ENCODE assay signal across 17 cellular contexts in genomic region chr9:116549786-116550660, GRCh38.
DNase-seq lines count a peak whose midpoint lies in the region; ATAC-seq, FAIRE-seq and TF ChIP-seq lines count a peak whose summit lies in the region.
"Had no signal": no experiment of that assay in that cellular context is flagged by ENCODE, and none has a peak within 500 bp of the region (broad histone marks: within the 10 kb centered on the region; RNA-seq: fewer than 3 reads in every experiment).

No MANE protein-coding gene starts in this region.

- intact Hi-C loops in GM12878 (cut with micrococcal nuclease; ENCODE audit: unreplicated experiment), result loop anchor here (10.0 kb wide), 1 partner anchor 285 kb away; no protein-coding TSS in a partner anchor

- no peaks in the 10 kb centered on the region for H3K36me3 ChIP-seq in GM12878 (ENCODE audit: control insufficient read depth in 2 of 2, insufficient read depth in 2 of 2, low read length in 1 of 2)
- no peaks in the 10 kb centered on the region for H3K36me3 ChIP-seq in small intestine (ENCODE audit: control insufficient read depth in 2 of 2, insufficient read depth in 2 of 2, low read length in 2 of 2)

- POLR2A ChIA-PET in GM12878 (lab: Charles Lee), result no interaction called here

- TF ChIP-seq CTCF in GM12878 (IDR thresholded peaks at IDR 0.05 in 2 of 3, conservative IDR thresholded peaks at IDR 0.05 in 1 of 3; ENCODE audit: control insufficient read depth in 2 of 3, extremely low read depth in 1 of 3, insufficient read depth in 1 of 3, low read depth in 3 of 3, low read length in 3 of 3) (no peak), neural crest cell (conservative IDR thresholded peaks at IDR 0.05) (no peak), coronary artery (IDR thresholded peaks at IDR 0.05) (no peak)

- no TSS peak for BruUV-seq in GM12878 (replicated peaks; lab: Mats Ljungman, UMichigan)

- no peaks in the 10 kb centered on the region for H4K20me1 ChIP-seq in GM12878 (ENCODE audit: control insufficient read depth, insufficient read depth)

- CTCF ChIA-PET in GM12878 (lab: Yijun Ruan, JAX), result no interaction called here

- no peaks in the 10 kb centered on the region for H3K79me2 ChIP-seq in GM12878 (ENCODE audit: control insufficient read depth, insufficient read depth, low read length)

- H3K4me1 ChIP-seq in GM12878 (ENCODE audit: control insufficient read depth, insufficient read depth, low read length) (peaks cover 4% of the 10 kb centered on the region; the same call in 1 of the 2 replicates), small intestine (ENCODE audit: control insufficient read depth in 2 of 2, insufficient read depth in 1 of 2, low read depth in 1 of 2, low read length in 1 of 2) (peaks cover 0 to 2% of the 10 kb centered on the region in 2 donors)

- FAIRE-seq in GM12878 (lab: Jason Lieb, UNC) (peak; percentile 41), small intestine (lab: Jason Lieb, UNC) (no peak)
- FAIRE-seq: endometrium, G401.6 had no signal

- in situ Hi-C loops in GM12878 (cut with MboI), result no loop called here

- no peak for TF ChIP-seq EP300 in GM12878 (IDR thresholded peaks at IDR 0.05; ENCODE audit: borderline replicate concordance in 1 of 2, control insufficient read depth in 1 of 2, low read depth in 2 of 2, low read length in 2 of 2)

- peak; percentile 28 for DNase-seq in Daoy (ENCODE audit: low read depth)
- peak; percentile 46 for DNase-seq in Jurkat, Clone E6-1 (ENCODE audit: low read depth, low spot score)
- DNase-seq in GM12878 (ENCODE audit: low read depth, low spot score), result no peak
- DNase-seq in neural crest cell (ENCODE audit: low read depth, low spot score), result no peak
- no peak for DNase-seq in activated gamma-delta T cell treated with Interleukin-2 at 50 U/mL for 16 hours
- DNase-seq in small intestine, result no peak
- no peak for DNase-seq in stimulated activated naive CD4-positive, alpha-beta T cell (lab: John Stamatoyannopoulos, UW)
- DNase-seq in coronary artery (ENCODE audit: low spot score), result no peak
- DNase-seq: activated naive CD8-positive, alpha-beta T cell treated with anti-CD3 and anti-CD28 coated beads, Interleukin-2, amount 10 ng/mL, durations not matched to agents 7 days and 5 days; activated T-cell treated with anti-CD3 and anti-CD28 coated beads, Interleukin-2, amount 50 U/mL, for 72 hours; KG1; NCI-H146; NCI-H510A had no signal

- no peak overlapping the region for H2AFZ ChIP-seq in GM12878 (ENCODE audit: control insufficient read depth, low read depth, low read length)

- no peak overlapping the region for H3K4me3 Mint-ChIP-seq in neural crest cell
- H3K4me3 Mint-ChIP-seq: activated CD4-positive, alpha-beta memory T cell treated with anti-CD3 and anti-CD28 coated beads for 36 hours; activated naive CD8-positive, alpha-beta T cell treated with anti-CD3 and anti-CD28 coated beads, Interleukin-2, amount 10 ng/mL, durations not matched to agents 7 days and 5 days; activated T-cell treated with anti-CD3 and anti-CD28 coated beads, Interleukin-2, amount 50 U/mL, for 72 hours had no signal

- no peaks in the 10 kb centered on the region for H3K4me1 Mint-ChIP-seq in neural crest cell

- H3K27ac ChIP-seq in GM12878 (ENCODE audit: control insufficient read depth, insufficient read depth) (no peak overlapping the region), small intestine (ENCODE audit: low read depth in 1 of 2, low read length in 1 of 2) (no peak overlapping the region), coronary artery (peak overlapping the region in 1 of 2 donors; percentile 27)
- H3K27ac ChIP-seq: SK-N-MC had no signal

- no peaks in the 10 kb centered on the region for H3K27me3 Mint-ChIP-seq in neural crest cell (ENCODE audit: low read depth)
- H3K27me3 Mint-ChIP-seq: activated CD4-positive, alpha-beta memory T cell treated with anti-CD3 and anti-CD28 coated beads for 36 hours; activated naive CD8-positive, alpha-beta T cell treated with anti-CD3 and anti-CD28 coated beads, Interleukin-2, amount 10 ng/mL, durations not matched to agents 7 days and 5 days had no signal

- no peak for TF ChIP-seq RAD21 in GM12878 (IDR thresholded peaks at IDR 0.05; ENCODE audit: insufficient read depth, low read depth, low read length)

- no peak overlapping the region for H3K4me2 ChIP-seq in GM12878 (ENCODE audit: control insufficient read depth, insufficient read depth)

- H3K27me3 ChIP-seq in GM12878 (replicated peaks in 1 of 2; ENCODE audit: control insufficient read depth in 2 of 2, insufficient read depth in 2 of 2, low read length in 1 of 2) (no peaks in the 10 kb centered on the region), small intestine (ENCODE audit: control insufficient read depth in 2 of 2, insufficient read depth in 2 of 2, low read length in 2 of 2) (no peaks in the 10 kb centered on the region)

- WGBS in GM12878 (ENCODE audit: insufficient coverage, insufficient replicate concordance, low lambda C conversion rate, missing lambda C conversion rate), result 57% methylated on average over 5 of the region's 5 CpGs
- WGBS in small intestine, 3 donors, result 77 to 84% (median 79%) methylated on average over 5 of the region's 5 CpGs

- no peaks in the 10 kb centered on the region for H3K9me3 Mint-ChIP-seq in neural crest cell
- H3K9me3 Mint-ChIP-seq: activated CD4-positive, alpha-beta memory T cell treated with anti-CD3 and anti-CD28 coated beads for 36 hours; activated naive CD8-positive, alpha-beta T cell treated with anti-CD3 and anti-CD28 coated beads, Interleukin-2, amount 10 ng/mL, durations not matched to agents 7 days and 5 days; activated T-cell treated with anti-CD3 and anti-CD28 coated beads, Interleukin-2, amount 50 U/mL, for 72 hours had no signal

- SMC1A ChIA-PET in GM12878 (lab: Charles Lee; ENCODE audit: uncharacterized antibody, unreplicated experiment), result no interaction called here

- H3K4me3 ChIP-seq in Jurkat, Clone E6-1 (ENCODE audit: low read length), result no peak overlapping the region
- H3K4me3 ChIP-seq in GM12878 (no peak overlapping the region), small intestine (ENCODE audit: low read depth in 1 of 2, low read length in 2 of 2) (no peak overlapping the region), coronary artery (no peak overlapping the region)
- H3K4me3 ChIP-seq: SK-N-MC had no signal

- H3K27ac Mint-ChIP-seq in neural crest cell (ENCODE audit: unreplicated experiment), result peak overlapping the region; percentile 9
- H3K27ac Mint-ChIP-seq: activated CD4-positive, alpha-beta memory T cell treated with anti-CD3 and anti-CD28 coated beads for 36 hours; activated naive CD8-positive, alpha-beta T cell treated with anti-CD3 and anti-CD28 coated beads, Interleukin-2, amount 10 ng/mL, durations not matched to agents 7 days and 5 days; activated T-cell treated with anti-CD3 and anti-CD28 coated beads, Interleukin-2, amount 50 U/mL, for 72 hours had no signal

- RAD21 ChIA-PET in GM12878 (lab: Charles Lee; ENCODE audit: unreplicated experiment), result no interaction called here

- H3K9ac ChIP-seq in GM12878 (ENCODE audit: control insufficient read depth, insufficient read depth, low read length), result no peak overlapping the region

- H3K36me3 Mint-ChIP-seq in neural crest cell (ENCODE audit: low read depth), result no peaks in the 10 kb centered on the region
- H3K36me3 Mint-ChIP-seq: activated CD4-positive, alpha-beta memory T cell treated with anti-CD3 and anti-CD28 coated beads for 36 hours; activated naive CD8-positive, alpha-beta T cell treated with anti-CD3 and anti-CD28 coated beads, Interleukin-2, amount 10 ng/mL, durations not matched to agents 7 days and 5 days had no signal

- H3K9me3 ChIP-seq in GM12878 (replicated peaks; ENCODE audit: control insufficient read depth, insufficient read depth, low read length), result no peaks in the 10 kb centered on the region
- H3K9me3 ChIP-seq in small intestine (ENCODE audit: control insufficient read depth, low read depth), result no peaks in the 10 kb centered on the region

- ATAC-seq in GM12878, result no peak
- ATAC-seq: activated T-cell treated with anti-CD3 and anti-CD28 coated beads, Interleukin-2, amount 50 U/mL, for 72 hours had no signal

- no peak for TF ChIP-seq POLR2A in GM12878 (IDR thresholded peaks at IDR 0.05; ENCODE audit: low read depth, low read length)

TF ChIP-seq in GM12878, 131 proteins besides CTCF, POLR2A, EP300 and RAD21:
- TF ChIP-seq TAF1 (IDR thresholded peaks at IDR 0.05; ENCODE audit: borderline replicate concordance, low read depth, low read length), result no peak
- TF ChIP-seq POLR2AphosphoS5 (IDR thresholded peaks at IDR 0.05; ENCODE audit: low read length), result no peak
- TF ChIP-seq SREBF1 (IDR thresholded peaks at IDR 0.05; ENCODE audit: low read length), result no peak
- TF ChIP-seq RUNX3 (IDR thresholded peaks at IDR 0.05; ENCODE audit: low read length), result 0 out of 2 replicates have a peak, but pooled peaks have one; percentile 15

Comparison
In these comparisons a context has a peak if more than half of its experiments do, and no peak if none do; other contexts are left out.
1. DNase-seq: peak in Daoy (single experiment) and Jurkat, Clone E6-1 (single experiment); none in GM12878 (single experiment), neural crest cell (single experiment), activated gamma-delta T cell treated with Interleukin-2 at 50 U/mL for 16 hours (single experiment), small intestine (single experiment), stimulated activated naive CD4-positive, alpha-beta T cell (0 of 6) and coronary artery (single experiment).